Comparison of ENCODE assay signal across 11 cellular contexts in the genomic region with DNA sequence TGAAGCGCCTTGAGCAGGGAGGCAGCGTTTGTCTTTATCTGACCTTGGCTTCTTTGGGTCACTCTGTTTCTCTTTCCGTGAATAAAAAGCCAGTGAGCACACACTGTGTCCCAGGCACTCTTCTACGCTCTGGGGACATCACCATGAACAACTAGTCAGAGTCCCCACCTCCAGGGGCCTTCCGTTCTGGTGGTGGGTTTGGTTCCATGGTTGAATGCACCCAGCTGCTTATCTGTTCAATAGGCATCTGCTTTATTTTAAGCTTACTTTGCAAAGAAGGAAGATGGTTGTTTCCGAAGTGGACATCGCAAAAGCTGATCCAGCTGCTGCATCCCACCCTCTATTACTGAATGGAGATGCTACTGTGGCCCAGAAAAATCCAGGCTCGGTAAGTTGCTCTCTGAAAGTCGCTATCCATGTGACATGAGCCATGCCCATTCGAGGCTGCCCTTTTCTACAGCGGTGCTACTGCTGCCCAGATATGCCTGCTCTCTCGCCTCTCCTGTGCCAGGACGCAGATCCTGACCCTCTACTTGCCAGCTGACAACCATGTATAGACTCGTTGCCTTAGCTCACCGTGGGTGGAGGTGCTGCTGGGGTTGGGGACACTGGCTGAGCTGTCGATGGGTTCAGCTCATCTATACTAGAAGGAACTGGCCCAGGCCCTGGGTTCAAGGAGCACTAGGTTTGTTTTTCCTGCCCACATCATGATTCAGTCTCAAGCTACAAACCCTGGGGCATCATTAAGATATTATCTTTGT. TPM values are rescaled to one million over a fixed set of nuclear protein-coding genes. Genes with fewer than 3 reads are reported as not detected.
DNase-seq lines count a peak whose midpoint lies in the region; ATAC-seq and TF ChIP-seq lines count a peak whose summit lies in the region.
"Had no signal": no experiment of that assay in that cellular context is flagged by ENCODE, and none has a peak within 500 bp of the region (broad histone marks: within the 10 kb centered on the region; RNA-seq: fewer than 3 reads in every experiment).

No MANE protein-coding gene starts in this region.

- H3K36me3 ChIP-seq in thyroid gland, result peaks cover 11 to 14% of the 10 kb centered on the region in 2 donors

- no peak for TF ChIP-seq POLR2A in thyroid gland (IDR thresholded peaks at IDR 0.05)

- no peaks in the 10 kb centered on the region for H3K27me3 ChIP-seq in thyroid gland

- intact Hi-C loops in activated CD8-positive, alpha-beta T cell treated with anti-CD3 and anti-CD28 coated beads for 36 hours (cut with micrococcal nuclease), result no loop called here
- intact Hi-C loops in thyroid gland (cut with DNase I), result no loop called here

- 88 to 89% methylated on average over 14 to 16 of the region's 16 CpGs for WGBS in thyroid gland, 2 donors

- POLR2A ChIA-PET in activated CD8-positive, alpha-beta T cell treated with anti-CD3 and anti-CD28 coated beads, Interleukin-2, amount 10 ng/mL, durations not matched to agents 7 days and 5 days (lab: Charles Lee), result interaction anchor here (0.6 to 10.3 kb wide), 8 partner anchors 13 to 149 kb away, joined by 3 to 178 read pairs (median 3); a partner anchor contains a TSS
- POLR2A ChIA-PET in activated CD8-positive, alpha-beta T cell treated with anti-CD3 and anti-CD28 coated beads for 36 hours (lab: Charles Lee), result interaction anchor here (0.6 to 1.1 kb wide), 3 partner anchors 13 to 122 kb away, joined by 3 read pairs; a partner anchor contains a TSS

- H3K4me3 ChIP-seq in thyroid gland (replicated peaks in 1 of 3), result no peak overlapping the region

- no peaks in the 10 kb centered on the region for H3K9me3 ChIP-seq in thyroid gland

- no peak for TF ChIP-seq CTCF in activated CD8-positive, alpha-beta T cell treated with anti-CD3 and anti-CD28 coated beads for 36 hours (IDR thresholded peaks at IDR 0.05)
- TF ChIP-seq CTCF in thyroid gland (IDR thresholded peaks at IDR 0.05), result no peak

- H3K36me3 Mint-ChIP-seq in activated CD8-positive, alpha-beta T cell treated with anti-CD3 and anti-CD28 coated beads, Interleukin-2, amount 10 ng/mL, durations not matched to agents 7 days and 5 days (ENCODE audit: low read depth), result peaks cover 94% of the 10 kb centered on the region
- peaks cover 50% of the 10 kb centered on the region for H3K36me3 Mint-ChIP-seq in activated CD8-positive, alpha-beta T cell treated with anti-CD3 and anti-CD28 coated beads for 36 hours (ENCODE audit: low read depth)
- H3K36me3 Mint-ChIP-seq in activated naive CD4-positive, alpha-beta T cell treated with anti-CD3 and anti-CD28 coated beads, Interleukin-2, amount 10 ng/mL, durations not matched to agents 7 days and 5 days, result peaks cover 86% of the 10 kb centered on the region

- H3K4me1 Mint-ChIP-seq in activated CD8-positive, alpha-beta T cell treated with anti-CD3 and anti-CD28 coated beads, Interleukin-2, amount 10 ng/mL, durations not matched to agents 7 days and 5 days (ENCODE audit: low read depth), result peaks cover 87% of the 10 kb centered on the region
- H3K4me1 Mint-ChIP-seq in activated CD8-positive, alpha-beta T cell treated with anti-CD3 and anti-CD28 coated beads for 36 hours (ENCODE audit: low read depth), result peaks cover 9% of the 10 kb centered on the region
- peaks cover 73% of the 10 kb centered on the region for H3K4me1 Mint-ChIP-seq in activated naive CD4-positive, alpha-beta T cell treated with anti-CD3 and anti-CD28 coated beads, Interleukin-2, amount 10 ng/mL, durations not matched to agents 7 days and 5 days
- H3K4me1 Mint-ChIP-seq: nephron had no signal

- CTCF ChIA-PET in activated CD8-positive, alpha-beta T cell treated with anti-CD3 and anti-CD28 coated beads, Interleukin-2, amount 10 ng/mL, durations not matched to agents 7 days and 5 days (lab: Charles Lee), result interaction anchor here (1.0 to 1.1 kb wide), 2 partner anchors 149 kb away, joined by 4 read pairs; no protein-coding TSS in a partner anchor
- CTCF ChIA-PET in activated CD8-positive, alpha-beta T cell treated with anti-CD3 and anti-CD28 coated beads for 36 hours (lab: Charles Lee), result no interaction called here
- CTCF ChIA-PET in activated naive CD4-positive, alpha-beta T cell treated with anti-CD3 and anti-CD28 coated beads, Interleukin-2, amount 10 ng/mL, durations not matched to agents 7 days and 5 days (lab: Charles Lee), result interaction anchor here (0.8 to 1.0 kb wide), 2 partner anchors 17 to 149 kb away, joined by 3 read pairs; no protein-coding TSS in a partner anchor

- peaks cover 18 to 30% of the 10 kb centered on the region in 2 donors for H3K4me1 ChIP-seq in thyroid gland

- peak overlapping the region; percentile 74 to 89 (median 81) for H3K27ac ChIP-seq in thyroid gland

- no peak for DNase-seq in activated CD8-positive, alpha-beta T cell treated with anti-CD3 and anti-CD28 coated beads, Interleukin-2, amount 10 ng/mL, durations not matched to agents 7 days and 5 days
- DNase-seq in activated CD8-positive, alpha-beta T cell treated with anti-CD3 and anti-CD28 coated beads for 36 hours, result no peak
- DNase-seq in thyroid gland, result no peak
- no peak for DNase-seq in NCI-H2081 (lab: John Stamatoyannopoulos, UW)
- no peak for DNase-seq in COR-L47 (lab: John Stamatoyannopoulos, UW)
- no peak for DNase-seq in activated naive CD4-positive, alpha-beta T cell treated with anti-CD3 and anti-CD28 coated beads, Interleukin-2, amount 10 ng/mL, durations not matched to agents 7 days and 5 days
- DNase-seq: activated naive CD4-positive, alpha-beta T cell treated with anti-CD3 and anti-CD28 coated beads, Interleukin-2, amount 50 U/mL, for 16 hours; NCI-H446 treated with DMSO at 0.1 percent for 48 hours had no signal

- no peaks in the 10 kb centered on the region for H3K27me3 Mint-ChIP-seq in activated CD8-positive, alpha-beta T cell treated with anti-CD3 and anti-CD28 coated beads, Interleukin-2, amount 10 ng/mL, durations not matched to agents 7 days and 5 days (ENCODE audit: low read depth)
- H3K27me3 Mint-ChIP-seq in activated CD8-positive, alpha-beta T cell treated with anti-CD3 and anti-CD28 coated beads for 36 hours, result no peaks in the 10 kb centered on the region
- no peaks in the 10 kb centered on the region for H3K27me3 Mint-ChIP-seq in activated naive CD4-positive, alpha-beta T cell treated with anti-CD3 and anti-CD28 coated beads, Interleukin-2, amount 10 ng/mL, durations not matched to agents 7 days and 5 days

- peak overlapping the region; percentile 30 for H3K27ac Mint-ChIP-seq in activated CD8-positive, alpha-beta T cell treated with anti-CD3 and anti-CD28 coated beads, Interleukin-2, amount 10 ng/mL, durations not matched to agents 7 days and 5 days
- H3K27ac Mint-ChIP-seq in activated CD8-positive, alpha-beta T cell treated with anti-CD3 and anti-CD28 coated beads for 36 hours, result no peak overlapping the region
- no peak overlapping the region for H3K27ac Mint-ChIP-seq in activated naive CD4-positive, alpha-beta T cell treated with anti-CD3 and anti-CD28 coated beads, Interleukin-2, amount 10 ng/mL, durations not matched to agents 7 days and 5 days
- H3K27ac Mint-ChIP-seq: nephron had no signal

- peak overlapping the region; percentile 38 for H3K4me3 Mint-ChIP-seq in activated CD8-positive, alpha-beta T cell treated with anti-CD3 and anti-CD28 coated beads, Interleukin-2, amount 10 ng/mL, durations not matched to agents 7 days and 5 days
- H3K4me3 Mint-ChIP-seq in activated CD8-positive, alpha-beta T cell treated with anti-CD3 and anti-CD28 coated beads for 36 hours, result no peak overlapping the region
- H3K4me3 Mint-ChIP-seq in activated naive CD4-positive, alpha-beta T cell treated with anti-CD3 and anti-CD28 coated beads, Interleukin-2, amount 10 ng/mL, durations not matched to agents 7 days and 5 days, result no peak overlapping the region
- H3K4me3 Mint-ChIP-seq: nephron had no signal

- H3K9me3 Mint-ChIP-seq in activated CD8-positive, alpha-beta T cell treated with anti-CD3 and anti-CD28 coated beads, Interleukin-2, amount 10 ng/mL, durations not matched to agents 7 days and 5 days (ENCODE audit: insufficient read depth), result peaks cover 10% of the 10 kb centered on the region
- H3K9me3 Mint-ChIP-seq in activated CD8-positive, alpha-beta T cell treated with anti-CD3 and anti-CD28 coated beads for 36 hours, result peaks cover 11% of the 10 kb centered on the region
- peaks cover 15% of the 10 kb centered on the region for H3K9me3 Mint-ChIP-seq in activated naive CD4-positive, alpha-beta T cell treated with anti-CD3 and anti-CD28 coated beads, Interleukin-2, amount 10 ng/mL, durations not matched to agents 7 days and 5 days

- ATAC-seq in activated CD8-positive, alpha-beta T cell treated with anti-CD3 and anti-CD28 coated beads, Interleukin-2, amount 10 ng/mL, durations not matched to agents 7 days and 5 days, result no peak
- ATAC-seq in activated CD8-positive, alpha-beta T cell treated with anti-CD3 and anti-CD28 coated beads for 36 hours, result no peak
- ATAC-seq in GM21786 (IDR thresholded peaks at IDR 0.05; ENCODE audit: unreplicated experiment), result peak; percentile 90
- ATAC-seq in HG03442 (IDR thresholded peaks at IDR 0.05; ENCODE audit: unreplicated experiment), result peak; percentile 74

RNA-seq across cellular contexts. Expression of a gene that starts 5.9 kb away (rescaled TPM):
- 100 to 1,000 TPM; 563 to 584 TPM for total RNA-seq in activated CD8-positive, alpha-beta T cell treated with anti-CD3 and anti-CD28 coated beads, Interleukin-2, amount 10 ng/mL, durations not matched to agents 7 days and 5 days
- total RNA-seq in activated CD8-positive, alpha-beta T cell treated with anti-CD3 and anti-CD28 coated beads for 36 hours, result 10 to 100 TPM; 39.4 to 40.0 TPM
- 10 to 100 TPM; 35.4 to 62.6 (median 51.5) TPM for total RNA-seq in thyroid gland

Comparison
In these comparisons a context has a peak if more than half of its experiments do, and no peak if none do; other contexts are left out.
1. RNA of a gene that starts 5.9 kb away (total RNA-seq): 563 to 584 TPM in activated CD8-positive, alpha-beta T cell treated with anti-CD3 and anti-CD28 coated beads, Interleukin-2, amount 10 ng/mL, durations not matched to agents 7 days and 5 days; 35.4 to 62.6 TPM in thyroid gland and 39.4 to 40.0 TPM in activated CD8-positive, alpha-beta T cell treated with anti-CD3 and anti-CD28 coated beads for 36 hours; every median in the first group is over 4 times any median in the second.
2. ATAC-seq: peak in GM21786 (single experiment) and HG03442 (single experiment); none in activated CD8-positive, alpha-beta T cell treated with anti-CD3 and anti-CD28 coated beads, Interleukin-2, amount 10 ng/mL, durations not matched to agents 7 days and 5 days (single experiment) and activated CD8-positive, alpha-beta T cell treated with anti-CD3 and anti-CD28 coated beads for 36 hours (single experiment).